ENCODE assay signal across 10 cellular contexts in the genomic region with DNA sequence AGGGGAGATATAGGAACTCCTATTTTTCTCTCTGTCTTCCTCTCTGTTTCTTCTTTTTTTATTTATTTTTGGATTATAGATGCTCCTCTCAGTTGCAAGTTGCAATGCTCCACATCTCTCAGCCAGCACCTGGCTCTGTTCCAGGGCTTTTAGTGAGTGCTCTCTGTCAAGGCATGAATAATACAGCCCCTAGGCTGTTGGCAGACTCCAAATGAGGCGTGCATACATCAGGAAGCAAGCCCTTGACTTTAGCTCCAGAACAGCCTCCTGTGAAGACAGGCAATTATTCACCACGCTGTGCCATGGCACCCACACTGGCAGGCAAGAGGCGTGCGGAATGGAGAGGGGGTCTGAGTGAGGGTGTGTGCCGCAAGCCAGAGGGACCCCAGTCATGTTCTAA.
DNase-seq lines count a peak whose midpoint lies in the region; ATAC-seq and TF ChIP-seq lines count a peak whose summit lies in the region.
"Had no signal": no experiment of that assay in that cellular context is flagged by ENCODE, and none has a peak within 500 bp of the region (broad histone marks: within the 10 kb centered on the region; RNA-seq: fewer than 3 reads in every experiment).

No MANE protein-coding gene starts in this region.

- no peaks in the 10 kb centered on the region for H3K9me3 ChIP-seq in body of pancreas

- intact Hi-C loops in body of pancreas (cut with DNase I) = no loop called here
- intact Hi-C loops in activated CD4-positive, alpha-beta T cell treated with anti-CD3 and anti-CD28 coated beads for 36 hours (cut with DNase I, micrococcal nuclease) = no loop called here

- no peak overlapping the region for H3K27ac ChIP-seq in body of pancreas

- no peaks in the 10 kb centered on the region for H3K27me3 Mint-ChIP-seq in activated CD4-positive, alpha-beta T cell treated with anti-CD3 and anti-CD28 coated beads for 36 hours

- no peak for TF ChIP-seq CTCF in body of pancreas (IDR thresholded peaks at IDR 0.05)

- WGBS in body of pancreas, 2 donors = 52 to 65% methylated on average over 5 of the region's 5 CpGs

- POLR2A ChIA-PET in activated CD4-positive, alpha-beta T cell treated with anti-CD3 and anti-CD28 coated beads for 36 hours (lab: Charles Lee) = no interaction called here

- no peaks in the 10 kb centered on the region for H3K4me1 Mint-ChIP-seq in activated CD4-positive, alpha-beta T cell treated with anti-CD3 and anti-CD28 coated beads for 36 hours

- no peaks in the 10 kb centered on the region for H3K4me1 ChIP-seq in body of pancreas

- H3K36me3 ChIP-seq in body of pancreas (replicated peaks in 1 of 2; ENCODE audit: insufficient read depth in 1 of 2, low read depth in 2 of 2) = no peaks in the 10 kb centered on the region

- H3K27me3 ChIP-seq in body of pancreas = no peaks in the 10 kb centered on the region

- ATAC-seq in body of pancreas (no peak), GM21737 (IDR thresholded peaks at IDR 0.05; ENCODE audit: unreplicated experiment) (no peak)
- no peak for ATAC-seq in activated CD4-positive, alpha-beta T cell treated with anti-CD3 and anti-CD28 coated beads for 36 hours

- H3K27ac Mint-ChIP-seq in activated CD4-positive, alpha-beta T cell treated with anti-CD3 and anti-CD28 coated beads for 36 hours = no peak overlapping the region

- CTCF ChIA-PET in activated CD4-positive, alpha-beta T cell treated with anti-CD3 and anti-CD28 coated beads for 36 hours (lab: Charles Lee) = no interaction called here

- no peaks in the 10 kb centered on the region for H3K9me3 Mint-ChIP-seq in activated CD4-positive, alpha-beta T cell treated with anti-CD3 and anti-CD28 coated beads for 36 hours (ENCODE audit: low read depth)

- DNase-seq in DMS153 (lab: John Stamatoyannopoulos, UW) (peak; percentile 95), NCI-H2107 (lab: John Stamatoyannopoulos, UW) (peak; percentile 94), body of pancreas (peak in 3 of 4 donors; percentile 35 to 60 (median 49)), lung microvascular endothelial cell (ENCODE audit: low read depth in 2 of 2) (peak; percentile 18 to 26), NAMALWA (ENCODE audit: low spot score) (no peak), iPS-NIHi7 (ENCODE audit: extremely low spot score) (no peak)
- no peak for DNase-seq in activated CD4-positive, alpha-beta T cell treated with anti-CD3 and anti-CD28 coated beads for 36 hours
- DNase-seq: activated CD4-positive, alpha-beta T cell treated with anti-CD3 and anti-CD28 coated beads, Interleukin-2, amount 50 U/mL, for 48 hours had no signal

- H3K4me3 ChIP-seq in body of pancreas = no peak overlapping the region
- H3K4me3 ChIP-seq: lung had no signal

- no peak overlapping the region for H3K4me3 Mint-ChIP-seq in activated CD4-positive, alpha-beta T cell treated with anti-CD3 and anti-CD28 coated beads for 36 hours

- no peak for TF ChIP-seq POLR2A in body of pancreas (IDR thresholded peaks at IDR 0.05)

- H3K36me3 Mint-ChIP-seq in activated CD4-positive, alpha-beta T cell treated with anti-CD3 and anti-CD28 coated beads for 36 hours (ENCODE audit: low read depth) = no peaks in the 10 kb centered on the region

Comparison
In these comparisons a context has a peak if more than half of its experiments do, and no peak if none do; other contexts are left out.
1. DNase-seq: peak in DMS153 (single experiment), NCI-H2107 (single experiment), body of pancreas (3 of 4) and lung microvascular endothelial cell (2 of 2); none in NAMALWA (single experiment), iPS-NIHi7 (single experiment) and activated CD4-positive, alpha-beta T cell treated with anti-CD3 and anti-CD28 coated beads for 36 hours (single experiment).